ENCODE assay signal across 2 cellular contexts in the genomic region with DNA sequence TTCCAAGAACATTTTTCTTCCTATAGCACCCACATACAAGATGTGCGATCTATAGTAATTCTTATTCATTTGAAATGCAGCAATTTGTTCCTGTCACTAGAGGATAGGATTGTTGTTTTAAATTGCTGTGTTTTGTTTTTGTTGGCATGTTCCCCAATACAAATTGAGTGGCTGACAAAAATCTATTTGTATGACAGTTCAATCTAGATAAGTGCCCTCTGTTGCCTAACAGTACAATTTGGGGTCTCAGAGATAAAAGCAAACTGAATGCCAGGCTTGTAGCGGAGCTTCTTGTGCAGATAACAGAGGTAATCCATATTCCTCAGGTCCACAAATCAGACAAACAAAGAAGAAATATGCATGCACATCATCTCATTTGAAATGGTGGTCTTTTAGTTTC.
TF ChIP-seq lines count a peak whose summit lies in the region.

No MANE protein-coding gene starts in this region.

TF ChIP-seq in liver, 16 proteins besides CTCF, POLR2A, EP300 and RAD21 (continued from another document):
- TF ChIP-seq, protein P1, sequence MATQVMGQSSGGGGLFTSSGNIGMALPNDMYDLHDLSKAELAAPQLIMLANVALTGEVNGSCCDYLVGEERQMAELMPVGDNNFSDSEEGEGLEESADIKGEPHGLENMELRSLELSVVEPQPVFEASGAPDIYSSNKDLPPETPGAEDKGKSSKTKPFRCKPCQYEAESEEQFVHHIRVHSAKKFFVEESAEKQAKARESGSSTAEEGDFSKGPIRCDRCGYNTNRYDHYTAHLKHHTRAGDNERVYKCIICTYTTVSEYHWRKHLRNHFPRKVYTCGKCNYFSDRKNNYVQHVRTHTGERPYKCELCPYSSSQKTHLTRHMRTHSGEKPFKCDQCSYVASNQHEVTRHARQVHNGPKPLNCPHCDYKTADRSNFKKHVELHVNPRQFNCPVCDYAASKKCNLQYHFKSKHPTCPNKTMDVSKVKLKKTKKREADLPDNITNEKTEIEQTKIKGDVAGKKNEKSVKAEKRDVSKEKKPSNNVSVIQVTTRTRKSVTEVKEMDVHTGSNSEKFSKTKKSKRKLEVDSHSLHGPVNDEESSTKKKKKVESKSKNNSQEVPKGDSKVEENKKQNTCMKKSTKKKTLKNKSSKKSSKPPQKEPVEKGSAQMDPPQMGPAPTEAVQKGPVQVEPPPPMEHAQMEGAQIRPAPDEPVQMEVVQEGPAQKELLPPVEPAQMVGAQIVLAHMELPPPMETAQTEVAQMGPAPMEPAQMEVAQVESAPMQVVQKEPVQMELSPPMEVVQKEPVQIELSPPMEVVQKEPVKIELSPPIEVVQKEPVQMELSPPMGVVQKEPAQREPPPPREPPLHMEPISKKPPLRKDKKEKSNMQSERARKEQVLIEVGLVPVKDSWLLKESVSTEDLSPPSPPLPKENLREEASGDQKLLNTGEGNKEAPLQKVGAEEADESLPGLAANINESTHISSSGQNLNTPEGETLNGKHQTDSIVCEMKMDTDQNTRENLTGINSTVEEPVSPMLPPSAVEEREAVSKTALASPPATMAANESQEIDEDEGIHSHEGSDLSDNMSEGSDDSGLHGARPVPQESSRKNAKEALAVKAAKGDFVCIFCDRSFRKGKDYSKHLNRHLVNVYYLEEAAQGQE (IDR thresholded peaks at IDR 0.05), result no peak
- TF ChIP-seq NR2F2 (IDR thresholded peaks at IDR 0.05), result no peak
- TF ChIP-seq FOXA1 (IDR thresholded peaks at IDR 0.05), result no peak
- TF ChIP-seq, protein P2, sequence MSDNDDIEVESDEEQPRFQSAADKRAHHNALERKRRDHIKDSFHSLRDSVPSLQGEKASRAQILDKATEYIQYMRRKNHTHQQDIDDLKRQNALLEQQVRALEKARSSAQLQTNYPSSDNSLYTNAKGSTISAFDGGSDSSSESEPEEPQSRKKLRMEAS (IDR thresholded peaks at IDR 0.05), result no peak
- TF ChIP-seq, protein P3, sequence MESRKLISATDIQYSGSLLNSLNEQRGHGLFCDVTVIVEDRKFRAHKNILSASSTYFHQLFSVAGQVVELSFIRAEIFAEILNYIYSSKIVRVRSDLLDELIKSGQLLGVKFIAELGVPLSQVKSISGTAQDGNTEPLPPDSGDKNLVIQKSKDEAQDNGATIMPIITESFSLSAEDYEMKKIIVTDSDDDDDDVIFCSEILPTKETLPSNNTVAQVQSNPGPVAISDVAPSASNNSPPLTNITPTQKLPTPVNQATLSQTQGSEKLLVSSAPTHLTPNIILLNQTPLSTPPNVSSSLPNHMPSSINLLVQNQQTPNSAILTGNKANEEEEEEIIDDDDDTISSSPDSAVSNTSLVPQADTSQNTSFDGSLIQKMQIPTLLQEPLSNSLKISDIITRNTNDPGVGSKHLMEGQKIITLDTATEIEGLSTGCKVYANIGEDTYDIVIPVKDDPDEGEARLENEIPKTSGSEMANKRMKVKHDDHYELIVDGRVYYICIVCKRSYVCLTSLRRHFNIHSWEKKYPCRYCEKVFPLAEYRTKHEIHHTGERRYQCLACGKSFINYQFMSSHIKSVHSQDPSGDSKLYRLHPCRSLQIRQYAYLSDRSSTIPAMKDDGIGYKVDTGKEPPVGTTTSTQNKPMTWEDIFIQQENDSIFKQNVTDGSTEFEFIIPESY (IDR thresholded peaks at IDR 0.05), result no peak
TF ChIP-seq in liver: peak in this region for 0.

TF ChIP-seq in HepG2, 621 proteins besides CTCF, POLR2A, EP300 and RAD21 (continued from another document):
- TF ChIP-seq, protein P4, sequence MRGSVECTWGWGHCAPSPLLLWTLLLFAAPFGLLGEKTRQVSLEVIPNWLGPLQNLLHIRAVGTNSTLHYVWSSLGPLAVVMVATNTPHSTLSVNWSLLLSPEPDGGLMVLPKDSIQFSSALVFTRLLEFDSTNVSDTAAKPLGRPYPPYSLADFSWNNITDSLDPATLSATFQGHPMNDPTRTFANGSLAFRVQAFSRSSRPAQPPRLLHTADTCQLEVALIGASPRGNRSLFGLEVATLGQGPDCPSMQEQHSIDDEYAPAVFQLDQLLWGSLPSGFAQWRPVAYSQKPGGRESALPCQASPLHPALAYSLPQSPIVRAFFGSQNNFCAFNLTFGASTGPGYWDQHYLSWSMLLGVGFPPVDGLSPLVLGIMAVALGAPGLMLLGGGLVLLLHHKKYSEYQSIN (CRISPR knock-in tag; IDR thresholded peaks at IDR 0.05; ENCODE audit: borderline replicate concordance), result no peak
- TF ChIP-seq, protein P5, sequence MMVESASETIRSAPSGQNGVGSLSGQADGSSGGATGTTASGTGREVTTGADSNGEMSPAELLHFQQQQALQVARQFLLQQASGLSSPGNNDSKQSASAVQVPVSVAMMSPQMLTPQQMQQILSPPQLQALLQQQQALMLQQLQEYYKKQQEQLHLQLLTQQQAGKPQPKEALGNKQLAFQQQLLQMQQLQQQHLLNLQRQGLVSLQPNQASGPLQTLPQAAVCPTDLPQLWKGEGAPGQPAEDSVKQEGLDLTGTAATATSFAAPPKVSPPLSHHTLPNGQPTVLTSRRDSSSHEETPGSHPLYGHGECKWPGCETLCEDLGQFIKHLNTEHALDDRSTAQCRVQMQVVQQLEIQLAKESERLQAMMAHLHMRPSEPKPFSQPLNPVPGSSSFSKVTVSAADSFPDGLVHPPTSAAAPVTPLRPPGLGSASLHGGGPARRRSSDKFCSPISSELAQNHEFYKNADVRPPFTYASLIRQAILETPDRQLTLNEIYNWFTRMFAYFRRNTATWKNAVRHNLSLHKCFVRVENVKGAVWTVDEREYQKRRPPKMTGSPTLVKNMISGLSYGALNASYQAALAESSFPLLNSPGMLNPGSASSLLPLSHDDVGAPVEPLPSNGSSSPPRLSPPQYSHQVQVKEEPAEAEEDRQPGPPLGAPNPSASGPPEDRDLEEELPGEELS (CRISPR knock-in tag; IDR thresholded peaks at IDR 0.05), result no peak
- TF ChIP-seq, protein P6, sequence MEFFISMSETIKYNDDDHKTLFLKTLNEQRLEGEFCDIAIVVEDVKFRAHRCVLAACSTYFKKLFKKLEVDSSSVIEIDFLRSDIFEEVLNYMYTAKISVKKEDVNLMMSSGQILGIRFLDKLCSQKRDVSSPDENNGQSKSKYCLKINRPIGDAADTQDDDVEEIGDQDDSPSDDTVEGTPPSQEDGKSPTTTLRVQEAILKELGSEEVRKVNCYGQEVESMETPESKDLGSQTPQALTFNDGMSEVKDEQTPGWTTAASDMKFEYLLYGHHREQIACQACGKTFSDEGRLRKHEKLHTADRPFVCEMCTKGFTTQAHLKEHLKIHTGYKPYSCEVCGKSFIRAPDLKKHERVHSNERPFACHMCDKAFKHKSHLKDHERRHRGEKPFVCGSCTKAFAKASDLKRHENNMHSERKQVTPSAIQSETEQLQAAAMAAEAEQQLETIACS (CRISPR knock-in tag; IDR thresholded peaks at IDR 0.05), result no peak
TF ChIP-seq in HepG2: peak in this region for 0.
